2 cellular contexts compared by ENCODE assay signal in genomic region chr19:16703677-16704076, GRCh38.
TF ChIP-seq lines count a peak whose summit lies in the region.

No MANE protein-coding gene starts in this region.

TF ChIP-seq in HepG2, 621 proteins besides CTCF, POLR2A, EP300 and RAD21:
- TF ChIP-seq ZNF121 (CRISPR knock-in tag; IDR thresholded peaks at IDR 0.05) (peak; percentile 70; the same call in 1 of the 2 replicates), NR1H2 (CRISPR knock-in tag; IDR thresholded peaks at IDR 0.05; ENCODE audit: borderline replicate concordance, low read depth) (no peak)

TF ChIP-seq in K562, 482 proteins besides CTCF, POLR2A, EP300 and RAD21:
- no peak for TF ChIP-seq ZNF3 (CRISPR knock-in tag; IDR thresholded peaks at IDR 0.05)
- TF ChIP-seq DACH1 (IDR thresholded peaks at IDR 0.05; ENCODE audit: partially characterized antibody), result no peak
- peak; percentile 80 for TF ChIP-seq ZNF121 (CRISPR knock-in tag; conservative IDR thresholded peaks at IDR 0.05)
- TF ChIP-seq FOXA1 (IDR thresholded peaks at IDR 0.05; ENCODE audit: borderline replicate concordance), result no peak
